1 cellular context compared by ENCODE assay signal in the genomic region with DNA sequence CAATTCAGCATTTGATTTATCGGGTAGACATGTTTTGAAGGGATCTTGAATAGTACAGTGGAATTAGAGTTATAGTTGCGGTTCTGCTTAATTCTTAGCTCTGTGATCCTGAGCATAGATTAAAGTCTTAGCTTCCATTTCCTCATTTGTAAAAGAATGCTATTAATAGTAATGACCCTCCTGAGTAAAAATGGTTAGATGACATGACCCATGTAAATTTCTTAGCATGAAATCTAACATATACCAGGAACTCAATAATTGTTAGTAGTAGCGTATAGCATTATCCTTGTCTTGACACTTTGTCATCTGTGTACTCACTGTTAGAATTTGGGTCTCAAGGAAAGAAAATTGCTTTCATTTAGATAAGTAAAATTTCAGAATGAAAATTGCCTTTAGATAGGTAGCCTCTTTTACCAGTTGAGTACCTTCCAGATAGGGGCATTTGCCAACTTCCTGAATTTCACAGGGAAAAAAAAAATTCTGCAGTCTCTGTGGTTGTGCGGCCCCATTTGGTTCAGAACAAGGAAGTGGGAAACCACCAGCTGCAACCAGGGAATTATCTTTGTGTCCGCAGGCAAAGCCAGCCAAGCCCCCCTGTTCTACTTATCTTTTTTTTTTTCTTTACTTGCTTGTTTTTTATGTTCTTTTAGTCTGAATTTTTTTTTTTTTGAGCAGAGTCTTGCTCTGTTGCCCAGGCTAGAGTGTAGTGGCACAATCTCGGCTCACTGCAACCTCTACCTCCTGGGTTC.
TF ChIP-seq lines count a peak whose summit lies in the region.

No MANE protein-coding gene starts in this region.

TF ChIP-seq in K562, 482 proteins besides CTCF, POLR2A, EP300 and RAD21 (continued from another document):
- TF ChIP-seq, protein P1, sequence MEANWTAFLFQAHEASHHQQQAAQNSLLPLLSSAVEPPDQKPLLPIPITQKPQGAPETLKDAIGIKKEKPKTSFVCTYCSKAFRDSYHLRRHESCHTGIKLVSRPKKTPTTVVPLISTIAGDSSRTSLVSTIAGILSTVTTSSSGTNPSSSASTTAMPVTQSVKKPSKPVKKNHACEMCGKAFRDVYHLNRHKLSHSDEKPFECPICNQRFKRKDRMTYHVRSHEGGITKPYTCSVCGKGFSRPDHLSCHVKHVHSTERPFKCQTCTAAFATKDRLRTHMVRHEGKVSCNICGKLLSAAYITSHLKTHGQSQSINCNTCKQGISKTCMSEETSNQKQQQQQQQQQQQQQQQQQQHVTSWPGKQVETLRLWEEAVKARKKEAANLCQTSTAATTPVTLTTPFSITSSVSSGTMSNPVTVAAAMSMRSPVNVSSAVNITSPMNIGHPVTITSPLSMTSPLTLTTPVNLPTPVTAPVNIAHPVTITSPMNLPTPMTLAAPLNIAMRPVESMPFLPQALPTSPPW (CRISPR knock-in tag; IDR thresholded peaks at IDR 0.05): peak; percentile 72
- peak; percentile 65 for TF ChIP-seq TCF3 (CRISPR knock-in tag; IDR thresholded peaks at IDR 0.05)
- no peak for TF ChIP-seq RBM39 (optimal IDR thresholded peaks at IDR 0.05; ENCODE audit: low read depth, low read length)
- TF ChIP-seq ARID1B (IDR thresholded peaks at IDR 0.05): peak; percentile 58
- TF ChIP-seq TBL1XR1 (IDR thresholded peaks at IDR 0.05; ENCODE audit: low read length in 2 of 2): no peak
- peak; percentile 44 for TF ChIP-seq ZNF121 (CRISPR knock-in tag; conservative IDR thresholded peaks at IDR 0.05)
- no peak for TF ChIP-seq FOS (IDR thresholded peaks at IDR 0.05; ENCODE audit: extremely low read depth, insufficient read length)
- TF ChIP-seq SMC3 (conservative IDR thresholded peaks at IDR 0.05; ENCODE audit: insufficient read depth, low read depth, low read length): no peak
- TF ChIP-seq NFE2 (IDR thresholded peaks at IDR 0.05; ENCODE audit: low read depth): no peak
- peak; percentile 69; the same call in 1 of the 2 replicates for TF ChIP-seq TEAD4 (IDR thresholded peaks at IDR 0.05; ENCODE audit: low read length)
- TF ChIP-seq TEAD4 (CRISPR knock-in tag; IDR thresholded peaks at IDR 0.05; ENCODE audit: borderline replicate concordance): no peak
- no peak for TF ChIP-seq ZBTB17 (CRISPR knock-in tag; IDR thresholded peaks at IDR 0.05)
- TF ChIP-seq NCOR1 (IDR thresholded peaks at IDR 0.05): 0 out of 2 replicates have a peak, but pooled peaks have one; percentile 13
- TF ChIP-seq KLF13 (tag; IDR thresholded peaks at IDR 0.05; ENCODE audit: borderline replicate concordance, low read depth): no peak
- 0 out of 2 replicates have a peak, but pooled peaks have one; percentile 20 for TF ChIP-seq GABPA (tag; conservative IDR thresholded peaks at IDR 0.05; ENCODE audit: low read depth)
- TF ChIP-seq KLF6 (CRISPR knock-in tag; IDR thresholded peaks at IDR 0.05; ENCODE audit: borderline replicate concordance): no peak
- no peak for TF ChIP-seq BRF1 (IDR thresholded peaks at IDR 0.05; ENCODE audit: borderline replicate concordance, extremely low read depth, insufficient read length)
- no peak for TF ChIP-seq LEF1 (IDR thresholded peaks at IDR 0.05)
- TF ChIP-seq SMAD1 (IDR thresholded peaks at IDR 0.05; ENCODE audit: low read depth, low read length, partially characterized antibody): no peak
- TF ChIP-seq KDM1A (IDR thresholded peaks at IDR 0.05): 0 out of 4 replicates have a peak, but pooled peaks of 1 of the 2 experiments have one; percentile 19
- TF ChIP-seq DPF2 (IDR thresholded peaks at IDR 0.05): 0 out of 2 replicates have a peak, but pooled peaks have one; percentile 20
- peak; percentile 52; the same call in 1 of the 2 replicates for TF ChIP-seq SMARCE1 (IDR thresholded peaks at IDR 0.05)
- TF ChIP-seq ZNF384 (IDR thresholded peaks at IDR 0.05; ENCODE audit: low read depth, low read length): peak; percentile 52; the same call in 1 of the 2 replicates
- TF ChIP-seq ARHGAP35 (IDR thresholded peaks at IDR 0.05; ENCODE audit: partially characterized antibody): no peak
- TF ChIP-seq, protein P2, sequence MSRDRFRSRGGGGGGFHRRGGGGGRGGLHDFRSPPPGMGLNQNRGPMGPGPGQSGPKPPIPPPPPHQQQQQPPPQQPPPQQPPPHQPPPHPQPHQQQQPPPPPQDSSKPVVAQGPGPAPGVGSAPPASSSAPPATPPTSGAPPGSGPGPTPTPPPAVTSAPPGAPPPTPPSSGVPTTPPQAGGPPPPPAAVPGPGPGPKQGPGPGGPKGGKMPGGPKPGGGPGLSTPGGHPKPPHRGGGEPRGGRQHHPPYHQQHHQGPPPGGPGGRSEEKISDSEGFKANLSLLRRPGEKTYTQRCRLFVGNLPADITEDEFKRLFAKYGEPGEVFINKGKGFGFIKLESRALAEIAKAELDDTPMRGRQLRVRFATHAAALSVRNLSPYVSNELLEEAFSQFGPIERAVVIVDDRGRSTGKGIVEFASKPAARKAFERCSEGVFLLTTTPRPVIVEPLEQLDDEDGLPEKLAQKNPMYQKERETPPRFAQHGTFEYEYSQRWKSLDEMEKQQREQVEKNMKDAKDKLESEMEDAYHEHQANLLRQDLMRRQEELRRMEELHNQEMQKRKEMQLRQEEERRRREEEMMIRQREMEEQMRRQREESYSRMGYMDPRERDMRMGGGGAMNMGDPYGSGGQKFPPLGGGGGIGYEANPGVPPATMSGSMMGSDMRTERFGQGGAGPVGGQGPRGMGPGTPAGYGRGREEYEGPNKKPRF (IDR thresholded peaks at IDR 0.05; ENCODE audit: low read depth, low read length): no peak
- TF ChIP-seq ELF1 (tag; IDR thresholded peaks at IDR 0.05): 0 out of 2 replicates have a peak, but pooled peaks have one; percentile 18
- TF ChIP-seq HDAC2 (IDR thresholded peaks at IDR 0.05): 0 out of 2 replicates have a peak, but pooled peaks have one; percentile 21
- TF ChIP-seq IRF2 (CRISPR knock-in tag; IDR thresholded peaks at IDR 0.05): no peak
- no peak for TF ChIP-seq TRIM24 (IDR thresholded peaks at IDR 0.05)
- TF ChIP-seq, protein P3, sequence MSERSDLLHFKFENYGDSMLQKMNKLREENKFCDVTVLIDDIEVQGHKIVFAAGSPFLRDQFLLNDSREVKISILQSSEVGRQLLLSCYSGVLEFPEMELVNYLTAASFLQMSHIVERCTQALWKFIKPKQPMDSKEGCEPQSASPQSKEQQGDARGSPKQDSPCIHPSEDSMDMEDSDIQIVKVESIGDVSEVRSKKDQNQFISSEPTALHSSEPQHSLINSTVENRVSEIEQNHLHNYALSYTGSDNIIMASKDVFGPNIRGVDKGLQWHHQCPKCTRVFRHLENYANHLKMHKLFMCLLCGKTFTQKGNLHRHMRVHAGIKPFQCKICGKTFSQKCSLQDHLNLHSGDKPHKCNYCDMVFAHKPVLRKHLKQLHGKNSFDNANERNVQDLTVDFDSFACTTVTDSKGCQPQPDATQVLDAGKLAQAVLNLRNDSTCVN (CRISPR knock-in tag; IDR thresholded peaks at IDR 0.05): no peak
- TF ChIP-seq, protein P4, sequence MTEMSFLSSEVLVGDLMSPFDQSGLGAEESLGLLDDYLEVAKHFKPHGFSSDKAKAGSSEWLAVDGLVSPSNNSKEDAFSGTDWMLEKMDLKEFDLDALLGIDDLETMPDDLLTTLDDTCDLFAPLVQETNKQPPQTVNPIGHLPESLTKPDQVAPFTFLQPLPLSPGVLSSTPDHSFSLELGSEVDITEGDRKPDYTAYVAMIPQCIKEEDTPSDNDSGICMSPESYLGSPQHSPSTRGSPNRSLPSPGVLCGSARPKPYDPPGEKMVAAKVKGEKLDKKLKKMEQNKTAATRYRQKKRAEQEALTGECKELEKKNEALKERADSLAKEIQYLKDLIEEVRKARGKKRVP (CRISPR knock-in tag; IDR thresholded peaks at IDR 0.05): no peak
- no peak for TF ChIP-seq HLTF (IDR thresholded peaks at IDR 0.05)
- peak; percentile 61; the same call in 1 of the 2 replicates for TF ChIP-seq CBFA2T3 (IDR thresholded peaks at IDR 0.05)
- TF ChIP-seq, protein P5, sequence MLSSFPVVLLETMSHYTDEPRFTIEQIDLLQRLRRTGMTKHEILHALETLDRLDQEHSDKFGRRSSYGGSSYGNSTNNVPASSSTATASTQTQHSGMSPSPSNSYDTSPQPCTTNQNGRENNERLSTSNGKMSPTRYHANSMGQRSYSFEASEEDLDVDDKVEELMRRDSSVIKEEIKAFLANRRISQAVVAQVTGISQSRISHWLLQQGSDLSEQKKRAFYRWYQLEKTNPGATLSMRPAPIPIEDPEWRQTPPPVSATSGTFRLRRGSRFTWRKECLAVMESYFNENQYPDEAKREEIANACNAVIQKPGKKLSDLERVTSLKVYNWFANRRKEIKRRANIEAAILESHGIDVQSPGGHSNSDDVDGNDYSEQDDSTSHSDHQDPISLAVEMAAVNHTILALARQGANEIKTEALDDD (IDR thresholded peaks at IDR 0.05): peak; percentile 41; the same call in 1 of the 2 replicates
- peak; percentile 93 for TF ChIP-seq SPI1 (IDR thresholded peaks at IDR 0.05; ENCODE audit: borderline replicate concordance, low read depth, low read length)
- no peak for TF ChIP-seq ZNF431 (CRISPR knock-in tag; IDR thresholded peaks at IDR 0.05)
- peak in 1 of 2 experiments; percentile 42; a peak in 1 of 4 replicates for TF ChIP-seq RCOR1 (IDR thresholded peaks at IDR 0.05; ENCODE audit: borderline replicate concordance in 1 of 2, low read depth in 2 of 2, low read length in 2 of 2)
- no peak for TF ChIP-seq ARNT (IDR thresholded peaks at IDR 0.05)
- no peak for TF ChIP-seq MTA3 (IDR thresholded peaks at IDR 0.05; ENCODE audit: borderline replicate concordance)
- no peak for TF ChIP-seq FOXA1 (IDR thresholded peaks at IDR 0.05; ENCODE audit: borderline replicate concordance)
